13 cellular contexts compared by ENCODE assay signal in the genomic region with DNA sequence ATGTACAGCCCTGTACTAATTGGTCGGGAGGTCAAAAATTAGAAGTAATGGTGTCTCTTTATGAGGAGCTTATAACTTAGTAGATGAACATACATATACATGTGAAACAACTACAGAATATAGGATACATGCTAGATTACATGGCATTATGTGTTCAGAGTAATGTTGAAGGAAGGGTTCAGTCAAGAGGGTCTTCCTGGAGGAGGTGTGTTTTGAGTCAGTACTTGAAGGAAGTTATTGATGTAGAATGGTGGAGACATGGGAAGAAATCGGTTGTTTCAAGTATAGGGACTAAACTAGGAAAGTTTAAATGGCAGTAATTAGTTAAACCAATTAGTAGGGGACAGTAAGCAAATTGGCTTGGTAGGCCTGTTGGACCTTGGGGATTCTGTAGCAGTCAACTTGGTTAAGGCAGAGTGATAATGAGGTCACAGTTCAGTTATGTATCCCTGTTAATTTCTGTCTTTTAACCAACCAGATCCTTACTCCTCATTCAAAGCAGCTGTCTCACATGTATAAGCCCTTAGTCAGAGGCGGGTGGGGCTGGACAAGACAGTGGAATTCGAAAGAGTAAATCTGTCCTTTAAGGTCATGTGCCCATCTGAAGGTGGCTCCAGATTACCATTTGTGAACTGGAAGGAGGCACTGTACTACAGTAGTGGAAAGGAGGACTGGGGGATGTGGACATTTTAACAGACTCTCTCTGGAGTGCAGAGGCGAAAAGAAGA. TPM values are rescaled to one million over a fixed set of nuclear protein-coding genes. Genes with fewer than 3 reads are reported as not detected.
DNase-seq lines count a peak whose midpoint lies in the region; ATAC-seq, FAIRE-seq and TF ChIP-seq lines count a peak whose summit lies in the region.
"Had no signal": no experiment of that assay in that cellular context is flagged by ENCODE, and none has a peak within 500 bp of the region (broad histone marks: within the 10 kb centered on the region; RNA-seq: fewer than 3 reads in every experiment).

No MANE protein-coding gene starts in this region.

- TF ChIP-seq POLR2A in H54 (IDR thresholded peaks at IDR 0.05; ENCODE audit: low read depth, low read length): 0 out of 2 replicates have a peak, but pooled peaks have one; percentile 13

- in situ Hi-C loops in G401 (cut with HindIII; ENCODE audit: low sequenced_read_pairs): no loop called here

- FAIRE-seq in H54 (lab: Jason Lieb, UNC): peak; percentile 80

- H3K9ac ChIP-seq in skeletal muscle satellite cell (ENCODE audit: low read depth, low read length): peak overlapping the region; percentile 32

- H3K4me1 ChIP-seq in SJCRH30: peaks cover 13% of the 10 kb centered on the region; the same call in 1 of the 2 replicates
- H3K4me1 ChIP-seq in skeletal muscle satellite cell (ENCODE audit: control insufficient read depth, insufficient read depth, low read length): peaks cover 34% of the 10 kb centered on the region
- H3K4me1 ChIP-seq in upper lobe of right lung: peaks cover 24% of the 10 kb centered on the region

- DNase-seq in H54 (ENCODE audit: insufficient read length, low spot score) (peak; percentile 86), SJCRH30 (peak; percentile 47 to 57), fibroblast of peridontal ligament (ENCODE audit: extremely low read depth) (peak; percentile 70), COLO829 (ENCODE audit: low spot score) (no peak), upper lobe of right lung (no peak), G401 (ENCODE audit: low spot score) (no peak)
- DNase-seq: activated CD8-positive, alpha-beta T cell treated with anti-CD3 and anti-CD28 coated beads for 36 hours; GDM1; NCI-H187 treated with DMSO at 0.1 percent for 48 hours had no signal

- intact Hi-C loops in upper lobe of right lung (cut with DNase I): no loop called here

- H3K4me3 ChIP-seq in SJCRH30 (no peak overlapping the region), skeletal muscle satellite cell (ENCODE audit: low read length) (no peak overlapping the region), upper lobe of right lung (no peak overlapping the region)

- peak overlapping the region; percentile 44 for H3K4me2 ChIP-seq in skeletal muscle satellite cell (ENCODE audit: low read length)

- no peaks in the 10 kb centered on the region for H3K27me3 ChIP-seq in SJCRH30
- H3K27me3 ChIP-seq in skeletal muscle satellite cell (ENCODE audit: control insufficient read depth, insufficient read depth, low read length): no peaks in the 10 kb centered on the region
- no peaks in the 10 kb centered on the region for H3K27me3 ChIP-seq in upper lobe of right lung

- H3K9me3 ChIP-seq in SJCRH30 (replicated peaks): no peaks in the 10 kb centered on the region
- no peaks in the 10 kb centered on the region for H3K9me3 ChIP-seq in skeletal muscle satellite cell (replicated peaks; ENCODE audit: low read length)
- H3K9me3 ChIP-seq in upper lobe of right lung: no peaks in the 10 kb centered on the region

- TF ChIP-seq CTCF in upper lobe of right lung (IDR thresholded peaks at IDR 0.05): no peak

- ATAC-seq in upper lobe of right lung (no peak), GM21786 (IDR thresholded peaks at IDR 0.05; ENCODE audit: unreplicated experiment) (no peak)
- ATAC-seq: activated CD8-positive, alpha-beta T cell treated with anti-CD3 and anti-CD28 coated beads for 36 hours had no signal

- H3K36me3 ChIP-seq in SJCRH30: no peaks in the 10 kb centered on the region
- H3K36me3 ChIP-seq in skeletal muscle satellite cell (ENCODE audit: insufficient read depth, low read length): peaks cover 9% of the 10 kb centered on the region
- H3K36me3 ChIP-seq in upper lobe of right lung: peaks cover 3% of the 10 kb centered on the region

- H3K27ac ChIP-seq in SJCRH30 (peak overlapping the region; percentile 41), upper lobe of right lung (no peak overlapping the region)
- H3K27ac ChIP-seq: HL-60 had no signal

RNA-seq across cellular contexts. Expression of a gene that starts 3.5 kb away (rescaled TPM):
- 12.0 and 12.5 TPM in 2 replicates for total RNA-seq in SJCRH30 (2014; rRNA removed; shearing (Covaris generic))
- 18.5 and 21.4 TPM in 2 replicates for total RNA-seq in skeletal muscle satellite cell (2012; rRNA removed)
- total RNA-seq in upper lobe of right lung: 28.0 TPM
- 6.2 and 9.0 TPM in 2 replicates for total RNA-seq in G401 (2014; rRNA removed; shearing (Covaris generic))

RNA-seq across cellular contexts. Expression of a gene that starts 5.1 kb away (rescaled TPM):
- total RNA-seq in SJCRH30 (2014; rRNA removed; shearing (Covaris generic)): 13.8 and 14.4 TPM in 2 replicates
- total RNA-seq in skeletal muscle satellite cell (2012; rRNA removed): 3.8 and 5.9 TPM in 2 replicates
- total RNA-seq in upper lobe of right lung: 12.0 TPM
- total RNA-seq in G401 (2014; rRNA removed; shearing (Covaris generic)): 22.3 and 24.2 TPM in 2 replicates

RNA-seq across cellular contexts. Expression of a gene that starts 31.8 kb away (rescaled TPM):
- total RNA-seq in SJCRH30 (2014; rRNA removed; shearing (Covaris generic)): not detected in 2 replicates
- total RNA-seq in skeletal muscle satellite cell (2012; rRNA removed): not detected in 2 replicates
- total RNA-seq in upper lobe of right lung: 0.87 TPM
- not detected in 2 replicates for total RNA-seq in G401 (2014; rRNA removed; shearing (Covaris generic))
- total RNA-seq: mononuclear cell had no signal

RNA-seq across cellular contexts. Expression of a gene that starts 37.5 kb away (rescaled TPM):
- total RNA-seq in SJCRH30 (2014; rRNA removed; shearing (Covaris generic)): 43.2 and 46.5 TPM in 2 replicates
- 25.3 and 29.7 TPM in 2 replicates for total RNA-seq in skeletal muscle satellite cell (2012; rRNA removed)
- total RNA-seq in upper lobe of right lung: 19.8 TPM
- total RNA-seq in G401 (2014; rRNA removed; shearing (Covaris generic)): 20.2 and 33.0 TPM in 2 replicates

RNA-seq across cellular contexts. Expression of a gene that starts 38.5 kb away (rescaled TPM):
- total RNA-seq in SJCRH30 (2014; rRNA removed; shearing (Covaris generic)): 183 and 185 TPM in 2 replicates
- 114 and 127 TPM in 2 replicates for total RNA-seq in skeletal muscle satellite cell (2012; rRNA removed)
- total RNA-seq in upper lobe of right lung: 159 TPM
- 56.9 and 64.5 TPM in 2 replicates for total RNA-seq in G401 (2014; rRNA removed; shearing (Covaris generic))

Comparison
In these comparisons a context has a peak if more than half of its experiments do, and no peak if none do; other contexts are left out.
1. DNase-seq: peak in H54 (single experiment), SJCRH30 (2 of 2) and fibroblast of peridontal ligament (single experiment); none in COLO829 (single experiment), upper lobe of right lung (single experiment) and G401 (single experiment).